ENCODE assay signal across 8 cellular contexts in the genomic region with DNA sequence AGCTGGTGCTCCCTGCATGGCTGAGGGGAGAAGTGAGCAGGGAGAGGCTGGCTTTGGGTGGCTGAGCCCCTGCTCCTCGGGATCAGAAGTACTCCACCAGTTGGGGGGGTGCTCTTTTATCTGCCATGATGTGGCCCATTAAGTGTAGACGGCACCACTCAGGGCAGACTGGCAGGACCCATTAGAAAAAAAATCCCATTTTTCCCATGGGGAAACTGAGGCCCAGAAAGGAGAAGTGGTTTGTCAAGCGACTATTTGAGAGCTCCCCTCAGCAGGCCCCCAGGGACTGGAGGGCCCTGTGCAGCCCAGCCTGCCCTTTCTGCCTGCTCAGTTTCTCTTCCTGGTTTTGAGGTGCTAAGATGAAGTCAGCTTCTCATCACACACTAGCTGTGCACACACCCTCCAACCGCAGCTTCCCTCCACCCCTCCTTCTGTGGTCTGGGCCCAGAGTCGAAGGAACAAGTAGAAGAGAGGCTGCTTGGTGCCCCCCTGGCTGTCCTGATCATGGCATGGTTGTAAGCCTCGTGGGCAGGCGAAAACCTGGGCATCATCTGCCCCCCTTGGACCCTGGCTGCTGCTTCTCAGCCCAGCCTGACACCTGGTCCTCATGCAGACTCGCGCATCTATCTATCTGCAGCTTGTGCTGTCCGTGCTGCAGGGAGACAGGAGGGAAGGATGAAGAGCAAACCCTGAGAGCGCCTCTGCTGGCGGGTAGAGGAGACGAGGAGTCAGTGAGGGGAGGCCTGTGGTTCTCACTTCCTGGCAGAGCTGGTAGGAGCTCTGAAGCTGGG. TPM values are rescaled to one million over a fixed set of nuclear protein-coding genes. Genes with fewer than 3 reads are reported as not detected.
DNase-seq lines count a peak whose midpoint lies in the region; ATAC-seq and TF ChIP-seq lines count a peak whose summit lies in the region.

No MANE protein-coding gene starts in this region.

- H3K4me1 Mint-ChIP-seq in activated T-cell treated with anti-CD3 and anti-CD28 coated beads, Interleukin-2, amount 50 U/mL, for 24 hours (ENCODE audit: low read depth): peaks cover 77% of the 10 kb centered on the region
- H3K4me1 Mint-ChIP-seq in neural crest cell: peaks cover 67% of the 10 kb centered on the region

- H3K27ac Mint-ChIP-seq in activated T-cell treated with anti-CD3 and anti-CD28 coated beads, Interleukin-2, amount 50 U/mL, for 24 hours: peak overlapping the region; percentile 99
- H3K27ac Mint-ChIP-seq in neural crest cell (ENCODE audit: unreplicated experiment): no peak overlapping the region

- no peaks in the 10 kb centered on the region for H4K20me1 ChIP-seq in OCI-LY1 (ENCODE audit: insufficient read depth, low read length)

- ATAC-seq in HG03025 (IDR thresholded peaks at IDR 0.05; ENCODE audit: low FRiP score, unreplicated experiment): peak; percentile 32

- peaks cover 49% of the 10 kb centered on the region for H3K79me2 ChIP-seq in OCI-LY1 (ENCODE audit: insufficient read depth, low read length)

- TF ChIP-seq CTCF in OCI-LY1 (IDR thresholded peaks at IDR 0.05; ENCODE audit: low read length) (peak; percentile 97), esophagus squamous epithelium (IDR thresholded peaks at IDR 0.05) (peak in 5 of 6 experiments; percentile 12 to 60 (median 34)), neural crest cell (conservative IDR thresholded peaks at IDR 0.05) (peak; percentile 60)

- H2AFZ ChIP-seq in OCI-LY1 (ENCODE audit: low read length): no peak overlapping the region

- H3K36me3 ChIP-seq in OCI-LY1 (ENCODE audit: insufficient read depth, low read length) (peaks cover 68% of the 10 kb centered on the region; the same call in 1 of the 2 replicates), esophagus squamous epithelium (no peaks in the 10 kb centered on the region), thymus (ENCODE audit: control insufficient read depth, insufficient read depth) (peaks cover 7% of the 10 kb centered on the region)

- no peaks in the 10 kb centered on the region for H3K27me3 Mint-ChIP-seq in activated T-cell treated with anti-CD3 and anti-CD28 coated beads, Interleukin-2, amount 50 U/mL, for 24 hours
- no peaks in the 10 kb centered on the region for H3K27me3 Mint-ChIP-seq in neural crest cell (ENCODE audit: low read depth)

- peak overlapping the region; percentile 97 for H3K4me2 ChIP-seq in OCI-LY1 (ENCODE audit: low read length)

- H3K4me3 Mint-ChIP-seq in activated T-cell treated with anti-CD3 and anti-CD28 coated beads, Interleukin-2, amount 50 U/mL, for 24 hours: peak overlapping the region; percentile 97
- peak overlapping the region; percentile 73 for H3K4me3 Mint-ChIP-seq in neural crest cell

- H3F3A ChIP-seq in OCI-LY1 (ENCODE audit: insufficient read depth, low read length): peaks cover 24% of the 10 kb centered on the region

- H3K4me1 ChIP-seq in OCI-LY1 (ENCODE audit: insufficient read depth, low read length, severe bottlenecking) (peaks cover 96% of the 10 kb centered on the region), esophagus squamous epithelium (peaks cover 89 to 99% (median 91%) of the 10 kb centered on the region in 3 donors), thymus (ENCODE audit: control insufficient read depth, insufficient read depth, low read length) (peaks cover 74% of the 10 kb centered on the region)

- WGBS in esophagus squamous epithelium, 2 donors: 34 to 38% methylated on average over 9 to 11 of the region's 13 CpGs
- WGBS in thymus: 4% methylated on average over 13 of the region's 13 CpGs

- DNase-seq in NCI-H748 (lab: John Stamatoyannopoulos, UW; ENCODE audit: unreplicated experiment): peak; percentile 15
- DNase-seq in NCI-H748 treated with DMSO at 0.1 percent for 48 hours (lab: John Stamatoyannopoulos, UW): no peak
- DNase-seq in activated T-cell treated with anti-CD3 and anti-CD28 coated beads, Interleukin-2, amount 50 U/mL, for 24 hours: peak; percentile 90
- DNase-seq in esophagus squamous epithelium (lab: John Stamatoyannopoulos, UW): peak; percentile 70
- peak; percentile 58 for DNase-seq in neural crest cell (ENCODE audit: low read depth, low spot score)

- peak overlapping the region; percentile 83 for H3K9ac ChIP-seq in OCI-LY1 (ENCODE audit: low read length)

- H3K4me3 ChIP-seq in OCI-LY1 (ENCODE audit: low read depth, low read length, poor library complexity, severe bottlenecking): peak overlapping the region; percentile 97
- peak overlapping the region in 3 of 4 donors; percentile 26 to 96 (median 84) for H3K4me3 ChIP-seq in esophagus squamous epithelium
- H3K4me3 ChIP-seq in thymus (ENCODE audit: low read length): peak overlapping the region; percentile 51

- peak overlapping the region; percentile 99 for H3K27ac ChIP-seq in OCI-LY1 (ENCODE audit: low read depth, low read length, poor library complexity, severe bottlenecking)
- peak overlapping the region; percentile 78 to 99 (median 92) for H3K27ac ChIP-seq in esophagus squamous epithelium
- H3K27ac ChIP-seq in thymus (ENCODE audit: low read depth): peak overlapping the region; percentile 98

- H3K9me3 ChIP-seq in OCI-LY1 (ENCODE audit: low read length) (no peaks in the 10 kb centered on the region), esophagus squamous epithelium (no peaks in the 10 kb centered on the region), thymus (ENCODE audit: control insufficient read depth) (no peaks in the 10 kb centered on the region)

- H3K9me2 ChIP-seq in OCI-LY1 (ENCODE audit: low read depth, low read length): no peaks in the 10 kb centered on the region

- H3K27me3 ChIP-seq in OCI-LY1 (ENCODE audit: insufficient read depth, low read length) (no peaks in the 10 kb centered on the region), esophagus squamous epithelium (no peaks in the 10 kb centered on the region), thymus (ENCODE audit: control insufficient read depth, insufficient read depth) (no peaks in the 10 kb centered on the region)

- H3K36me3 Mint-ChIP-seq in activated T-cell treated with anti-CD3 and anti-CD28 coated beads, Interleukin-2, amount 50 U/mL, for 24 hours (ENCODE audit: low read depth): peaks cover 93% of the 10 kb centered on the region
- H3K36me3 Mint-ChIP-seq in neural crest cell (ENCODE audit: low read depth): no peaks in the 10 kb centered on the region

- peak in 1 of 4 donors; percentile 57 for TF ChIP-seq POLR2A in esophagus squamous epithelium (IDR thresholded peaks at IDR 0.05)

- intact Hi-C loops in esophagus squamous epithelium (cut with DNase I): no loop called here

- H3K9me3 Mint-ChIP-seq in activated T-cell treated with anti-CD3 and anti-CD28 coated beads, Interleukin-2, amount 50 U/mL, for 24 hours: no peaks in the 10 kb centered on the region
- no peaks in the 10 kb centered on the region for H3K9me3 Mint-ChIP-seq in neural crest cell

RNA-seq across cellular contexts. Expression of a gene that starts 5.6 kb away (rescaled TPM):
- 100 to 1,000 TPM in 1 of 4 donors, 10 to 100 TPM in 3; 30.6 to 130 (median 45.2) TPM for total RNA-seq in esophagus squamous epithelium
- 107 and 109 TPM in 2 replicates for total RNA-seq in neural crest cell
- polyA plus RNA-seq in thymus: 94.4 TPM

RNA-seq across cellular contexts. Expression of a gene that starts 25.2 kb away (rescaled TPM):
- total RNA-seq in esophagus squamous epithelium (under 1 TPM in 1 of 4 donors, not detected in 3; 0.18 TPM), neural crest cell (not detected in 2 replicates)
- polyA plus RNA-seq in thymus: 0.41 TPM

RNA-seq across cellular contexts. Expression of a gene that starts 38.8 kb away (rescaled TPM):
- total RNA-seq in esophagus squamous epithelium (not detected), neural crest cell (not detected in 2 replicates)
- polyA plus RNA-seq in thymus: 0.05 TPM

RNA-seq across cellular contexts. Expression of a gene that starts 39.0 kb away (rescaled TPM):
- total RNA-seq in esophagus squamous epithelium (under 1 TPM in 1 of 4 donors, not detected in 3; 0.11 TPM), neural crest cell (not detected in 2 replicates)
- polyA plus RNA-seq in thymus: 1.1 TPM

RNA-seq across cellular contexts. Expression of a gene that starts 55.5 kb away (rescaled TPM):
- total RNA-seq in esophagus squamous epithelium (100 to 1,000 TPM in 1 of 4 donors, 10 to 100 TPM in 3; 53.3 to 113 (median 60.9) TPM), neural crest cell (48.4 TPM in 2 replicates)
- 59.4 TPM for polyA plus RNA-seq in thymus

Comparison
In these comparisons a context has a peak if more than half of its experiments do, and no peak if none do; other contexts are left out.
1. CTCF ChIP-seq: peak in every context shown above with its lines; median percentile 97 in OCI-LY1; 60 in neural crest cell; 34 in esophagus squamous epithelium.